Comparison of ENCODE assay signal across 8 cellular contexts in genomic region chr12:6493580-6494350, GRCh38. TPM values are rescaled to one million over a fixed set of nuclear protein-coding genes. Genes with fewer than 3 reads are reported as not detected.
DNase-seq lines count a peak whose midpoint lies in the region; ATAC-seq and TF ChIP-seq lines count a peak whose summit lies in the region.

Gene NCAPD2, plus strand, starts transcription at chr12:6494102. Its CDS starts 997 bp downstream, at chr12:6495099.

- DNase-seq in CD4-positive, CD25-positive, alpha-beta regulatory T cell = peak; percentile 94 to 99 (median 97)
- peak; percentile 99 for DNase-seq in NCI-H82 (lab: John Stamatoyannopoulos, UW)
- peak; percentile 98 for DNase-seq in activated CD4-positive, alpha-beta memory T cell treated with anti-CD3 and anti-CD28 coated beads for 36 hours
- DNase-seq in dorsolateral prefrontal cortex = peak; percentile 93 to 99 (median 98)
- peak; percentile 95 to 98 for DNase-seq in lower leg skin (ENCODE audit: low spot score in 2 of 2)
- peak; percentile 88 to 94 for DNase-seq in stimulated activated CD4-positive, alpha-beta T cell treated with anti-CD3 and anti-CD28 coated beads, Interleukin-4, amount 100 ng/mL, for 48 hours (ENCODE audit: low read depth in 2 of 2)

- WGBS in lower leg skin, 2 donors = 1% methylated on average over 53 to 54 of the region's 54 CpGs

- POLR2A ChIA-PET in activated CD4-positive, alpha-beta memory T cell treated with anti-CD3 and anti-CD28 coated beads for 36 hours (lab: Charles Lee) = interaction anchor here (0.9 to 4.2 kb wide), 14 partner anchors 8 to 259 kb away, joined by 3 to 47 read pairs (median 4); partner anchors contain the start of genes GAPDH, MLF2, TAPBPL and VAMP1

- peaks cover 8 to 50% (median 29%) of the 10 kb centered on the region in 4 donors for H3K4me1 Mint-ChIP-seq in CD4-positive, CD25-positive, alpha-beta regulatory T cell
- peaks cover 38% of the 10 kb centered on the region for H3K4me1 Mint-ChIP-seq in activated CD4-positive, alpha-beta memory T cell treated with anti-CD3 and anti-CD28 coated beads for 36 hours (ENCODE audit: low read depth)

- peak within 1 kb of the TSS; percentile 94 to 100 (median 97) for H3K4me3 Mint-ChIP-seq in CD4-positive, CD25-positive, alpha-beta regulatory T cell
- H3K4me3 Mint-ChIP-seq in activated CD4-positive, alpha-beta memory T cell treated with anti-CD3 and anti-CD28 coated beads for 36 hours = peak within 1 kb of the TSS; percentile 94

- no peaks in the 10 kb centered on the region for H3K9me3 ChIP-seq in CD4-positive, CD25-positive, alpha-beta regulatory T cell (ENCODE audit: control insufficient read depth in 2 of 2, low read length in 2 of 2)

- CTCF ChIA-PET in activated CD4-positive, alpha-beta memory T cell treated with anti-CD3 and anti-CD28 coated beads for 36 hours (lab: Charles Lee) = interaction anchor here (0.6 to 2.9 kb wide), 12 partner anchors 23 to 358 kb away, joined by 3 to 11 read pairs (median 6); partner anchors contain the start of genes USP5 and VAMP1

- peaks cover 17% of the 10 kb centered on the region for H3K36me3 ChIP-seq in CD4-positive, CD25-positive, alpha-beta regulatory T cell (ENCODE audit: control insufficient read depth, insufficient read depth, low read length)

- H3K27ac Mint-ChIP-seq in CD4-positive, CD25-positive, alpha-beta regulatory T cell = peak within 1 kb of the TSS; percentile 93 to 99 (median 97)
- peak within 1 kb of the TSS; percentile 100 for H3K27ac Mint-ChIP-seq in activated CD4-positive, alpha-beta memory T cell treated with anti-CD3 and anti-CD28 coated beads for 36 hours

- peak within 1 kb of the TSS; percentile 100 for H3K4me3 ChIP-seq in CD4-positive, CD25-positive, alpha-beta regulatory T cell (ENCODE audit: low read depth, low read length)
- peak within 1 kb of the TSS; percentile 57 to 100 (median 90) for H3K4me3 ChIP-seq in dorsolateral prefrontal cortex
- H3K4me3 ChIP-seq in lower leg skin (ENCODE audit: low read depth, poor library complexity, severe bottlenecking) = peak within 1 kb of the TSS; percentile 67

- no peak for TF ChIP-seq POLR2A in lower leg skin (IDR thresholded peaks at IDR 0.05)

- H3K27me3 ChIP-seq in CD4-positive, CD25-positive, alpha-beta regulatory T cell (ENCODE audit: control insufficient read depth, insufficient read depth, low read length) = no peaks in the 10 kb centered on the region
- H3K27me3 ChIP-seq in dorsolateral prefrontal cortex = no peaks in the 10 kb centered on the region

- peak; percentile 85 to 87 for ATAC-seq in CD4-positive, CD25-positive, alpha-beta regulatory T cell (ENCODE audit: low read depth in 2 of 2)
- peak; percentile 87 for ATAC-seq in GM19397 (IDR thresholded peaks at IDR 0.05; ENCODE audit: unreplicated experiment)
- peak; percentile 89 for ATAC-seq in HG03571 (IDR thresholded peaks at IDR 0.05; ENCODE audit: unreplicated experiment)

- peaks cover 4% of the 10 kb centered on the region for H3K36me3 Mint-ChIP-seq in CD4-positive, CD25-positive, alpha-beta regulatory T cell
- H3K36me3 Mint-ChIP-seq in activated CD4-positive, alpha-beta memory T cell treated with anti-CD3 and anti-CD28 coated beads for 36 hours = peaks cover 41% of the 10 kb centered on the region

- no peaks in the 10 kb centered on the region for H3K9me3 Mint-ChIP-seq in CD4-positive, CD25-positive, alpha-beta regulatory T cell
- H3K9me3 Mint-ChIP-seq in activated CD4-positive, alpha-beta memory T cell treated with anti-CD3 and anti-CD28 coated beads for 36 hours = no peaks in the 10 kb centered on the region

- H3K27ac ChIP-seq in CD4-positive, CD25-positive, alpha-beta regulatory T cell (ENCODE audit: insufficient read depth, low read length, poor library complexity, severe bottlenecking) = peak within 1 kb of the TSS; percentile 92
- peak within 1 kb of the TSS; percentile 69 to 99 (median 97) for H3K27ac ChIP-seq in dorsolateral prefrontal cortex

- TF ChIP-seq CTCF in dorsolateral prefrontal cortex (IDR thresholded peaks at IDR 0.05 in 54 of 56, conservative IDR thresholded peaks at IDR 0.05 in 2 of 56; ENCODE audit: low read depth in 1 of 56, partially characterized antibody in 56 of 56) (peak in 44 of 56 donors; percentile 13 to 58 (median 34)), lower leg skin (IDR thresholded peaks at IDR 0.05) (no peak)

- H3K27me3 Mint-ChIP-seq in CD4-positive, CD25-positive, alpha-beta regulatory T cell = peaks cover 5% of the 10 kb centered on the region
- no peaks in the 10 kb centered on the region for H3K27me3 Mint-ChIP-seq in activated CD4-positive, alpha-beta memory T cell treated with anti-CD3 and anti-CD28 coated beads for 36 hours

- intact Hi-C loops in activated CD4-positive, alpha-beta memory T cell treated with anti-CD3 and anti-CD28 coated beads for 36 hours (cut with micrococcal nuclease) = loop anchor here (1.0 kb wide), 6 partner anchors 23 to 358 kb away; partner anchors contain the start of genes CDCA3, GAPDH, ING4 and VAMP1
- intact Hi-C loops in dorsolateral prefrontal cortex (cut with DNase I) (loop anchor here (1.0 to 2.0 kb wide), 4 partner anchors 23 to 46 kb away; partner anchors contain the start of genes GAPDH (in 2 of the 2) and VAMP1 (in 2 of the 2)), lower leg skin (cut with DNase I; ENCODE audit: low total_unique reads) (no loop called here)

- H3K4me1 ChIP-seq in CD4-positive, CD25-positive, alpha-beta regulatory T cell (ENCODE audit: control insufficient read depth, insufficient read depth, low read length, poor library complexity, severe bottlenecking) = peaks cover 30% of the 10 kb centered on the region

RNA-seq across cellular contexts. Expression of gene NCAPD2, which starts in this region (rescaled TPM):
- 32.8 TPM for total RNA-seq in CD4-positive, CD25-positive, alpha-beta regulatory T cell
- 10 to 100 TPM; 21.5 to 29.1 (median 26.3) TPM for polyA plus RNA-seq in CD4-positive, CD25-positive, alpha-beta regulatory T cell
- 100 to 1,000 TPM; 192 to 196 TPM for total RNA-seq in activated CD4-positive, alpha-beta memory T cell treated with anti-CD3 and anti-CD28 coated beads for 36 hours
- total RNA-seq in dorsolateral prefrontal cortex (10 to 100 TPM; 10.2 to 44.7 (median 21.8) TPM), lower leg skin (10 to 100 TPM; 18.5 to 25.9 (median 22.5) TPM)

Comparison
In these comparisons a context has a peak if more than half of its experiments do, and no peak if none do; other contexts are left out.
1. Peak in every context shown above with its lines: DNase-seq, ATAC-seq, H3K4me3 ChIP-seq and H3K27ac ChIP-seq.
2. CTCF ChIP-seq: peak in dorsolateral prefrontal cortex (44 of 56); none in lower leg skin (0 of 3).